34 cellular contexts compared by ENCODE assay signal in the genomic region with DNA sequence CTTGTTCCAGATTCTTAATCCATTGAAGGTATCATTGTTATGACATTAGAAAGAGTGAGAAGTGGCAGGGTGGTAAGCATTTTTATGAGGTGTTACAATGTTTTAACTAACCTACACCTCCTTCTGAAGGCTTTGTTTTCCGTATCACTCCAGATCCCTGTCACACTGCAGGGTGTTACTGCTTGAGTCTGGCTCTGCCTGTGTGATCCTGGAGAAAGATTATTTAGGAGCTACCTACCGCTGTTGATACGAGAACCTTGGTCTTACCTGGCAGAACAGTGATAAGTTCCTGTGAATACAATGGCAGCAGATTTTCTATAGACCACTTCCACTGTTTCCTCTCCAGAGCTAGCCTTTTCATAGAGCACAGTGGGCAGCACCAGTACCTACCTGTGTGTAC. TPM values are rescaled to one million over a fixed set of nuclear protein-coding genes. Genes with fewer than 3 reads are reported as not detected.
"Had no signal": no experiment of that assay in that cellular context is flagged by ENCODE, and none has a peak within 500 bp of the region (broad histone marks: within the 10 kb centered on the region; RNA-seq: fewer than 3 reads in every experiment).

No MANE protein-coding gene starts in this region.

- H3K27ac Mint-ChIP-seq: activated B cell treated with CpG ODN at 0.5 μM for 24 hours; activated CD8-positive, alpha-beta T cell treated with anti-CD3 and anti-CD28 coated beads for 36 hours; activated naive CD8-positive, alpha-beta T cell; activated T-helper 17 cell treated with anti-CD3 and anti-CD28 coated beads, Interleukin-2, amount 50 U/mL, for 72 hours; dendritic cell treated with granulocyte-macrophage colony-stimulating factor and Interleukin-4, amounts not matched to agents 40 ng/mL and 50 ng/mL, for 4 days; T-helper 1 cell treated with Interleukin-12 subunit alpha and Interleukin-12 subunit beta and Interleukin-4 antibody, amounts not matched to agents 30 μg/mL and 1 μg/mL, for 36 hours had no signal

- H3K36me3 ChIP-seq: brain microvascular endothelial cell, esophagus squamous epithelium, WERI-Rb-1 had no signal

- H3K9me3 ChIP-seq: esophagus squamous epithelium had no signal

- H3K27ac ChIP-seq: brain microvascular endothelial cell, coronary artery, dorsolateral prefrontal cortex, esophagus squamous epithelium, WERI-Rb-1 had no signal

- ATAC-seq: activated CD4-positive, CD25-positive, alpha-beta regulatory T cell treated with anti-CD3 and anti-CD28 coated beads, Interleukin-2, amount 50 U/mL, for 24 hours; activated CD8-positive, alpha-beta T cell treated with anti-CD3 and anti-CD28 coated beads for 36 hours; activated T-cell treated with anti-CD3 and anti-CD28 coated beads, Interleukin-2, amount 50 U/mL, for 4 hours; activated T-helper 17 cell treated with anti-CD3 and anti-CD28 coated beads, Interleukin-2, amount 50 U/mL, for 72 hours had no signal

- H3K27me3 ChIP-seq: brain microvascular endothelial cell had no signal

- H3K4me3 ChIP-seq: coronary artery, dorsolateral prefrontal cortex, esophagus squamous epithelium had no signal

- H3K4me1 Mint-ChIP-seq: activated B cell treated with CpG ODN at 0.5 μM for 24 hours; activated T-helper 17 cell treated with anti-CD3 and anti-CD28 coated beads, Interleukin-2, amount 50 U/mL, for 72 hours; central memory CD8-positive, alpha-beta T cell had no signal

- H3K4me3 Mint-ChIP-seq: activated B cell treated with CpG ODN at 0.5 μM for 24 hours; activated CD8-positive, alpha-beta T cell treated with anti-CD3 and anti-CD28 coated beads for 36 hours; activated naive CD8-positive, alpha-beta T cell; activated T-cell treated with anti-CD3 and anti-CD28 coated beads, Interleukin-2, amount 50 U/mL, for 4 hours; activated T-helper 17 cell treated with anti-CD3 and anti-CD28 coated beads, Interleukin-2, amount 50 U/mL, for 72 hours; central memory CD8-positive, alpha-beta T cell; dendritic cell treated with granulocyte-macrophage colony-stimulating factor and Interleukin-4, amounts not matched to agents 40 ng/mL and 50 ng/mL, for 4 days; T-helper 1 cell treated with Interleukin-12 subunit alpha and Interleukin-12 subunit beta and Interleukin-4 antibody, amounts not matched to agents 30 μg/mL and 1 μg/mL, for 36 hours had no signal

- H3K4me1 ChIP-seq: esophagus squamous epithelium had no signal

- H3K36me3 Mint-ChIP-seq: activated naive CD8-positive, alpha-beta T cell had no signal

- DNase-seq: activated B cell treated with CpG ODN at 0.5 μM for 24 hours; activated CD4-positive, alpha-beta T cell treated with anti-CD3 and anti-CD28 coated beads for 48 hours; activated CD4-positive, alpha-beta T cell treated with anti-CD3 and anti-CD28 coated beads, Interleukin-2, amount 50 U/mL, for 1 hour; activated CD4-positive, alpha-beta T cell treated with anti-CD3 and anti-CD28 coated beads, Interleukin-2, amount 50 U/mL, for 48 hours; activated CD8-positive, alpha-beta memory T cell treated with anti-CD3 and anti-CD28 coated beads for 24 hours; activated CD8-positive, alpha-beta T cell treated with anti-CD3 and anti-CD28 coated beads for 36 hours; activated effector memory CD4-positive, alpha-beta T cell treated with Interleukin-2 at 50 U/mL for 16 hours; activated gamma-delta T cell treated with Interleukin-2 at 50 U/mL for 16 hours; activated naive CD4-positive, alpha-beta T cell treated with anti-CD3 and anti-CD28 coated beads, Interleukin-2, amount 50 U/mL, for 16 hours; activated naive CD4-positive, alpha-beta T cell treated with Interleukin-2 at 50 U/mL for 16 hours; activated T-cell treated with anti-CD3 and anti-CD28 coated beads, Interleukin-2, amount 50 U/mL, for 4 hours; amniotic stem cell; anterior cingulate cortex; brain microvascular endothelial cell; dorsolateral prefrontal cortex; effector memory CD4-positive, alpha-beta T cell; erythroblast; esophagus squamous epithelium; foreskin melanocyte; head of caudate nucleus; T-helper 9 cell; WERI-Rb-1 had no signal

- FAIRE-seq: astrocyte, bronchial epithelial cell, TTC549 had no signal

- H3K9me3 Mint-ChIP-seq: activated B cell treated with CpG ODN at 0.5 μM for 24 hours; activated CD8-positive, alpha-beta T cell treated with anti-CD3 and anti-CD28 coated beads for 36 hours; activated T-cell treated with anti-CD3 and anti-CD28 coated beads, Interleukin-2, amount 50 U/mL, for 4 hours; activated T-helper 17 cell treated with anti-CD3 and anti-CD28 coated beads, Interleukin-2, amount 50 U/mL, for 72 hours; central memory CD8-positive, alpha-beta T cell; dendritic cell treated with granulocyte-macrophage colony-stimulating factor and Interleukin-4, amounts not matched to agents 40 ng/mL and 50 ng/mL, for 4 days; T-helper 1 cell treated with Interleukin-12 subunit alpha and Interleukin-12 subunit beta and Interleukin-4 antibody, amounts not matched to agents 30 μg/mL and 1 μg/mL, for 36 hours had no signal

RNA-seq across cellular contexts. Expression of a gene that starts 36.2 kb away (rescaled TPM):
- total RNA-seq: activated CD8-positive, alpha-beta T cell treated with anti-CD3 and anti-CD28 coated beads for 36 hours; activated T-cell treated with anti-CD3 and anti-CD28 coated beads, Interleukin-2, amount 50 U/mL, for 4 hours; T-helper 2 cell treated with Interferon-gamma antibody and Interleukin-4, amounts not matched to agents 100 ng/mL and 5 ng/mL, for 36 hours had no signal
- polyA plus RNA-seq: fibroblast of lung had no signal
